8 cellular contexts compared by ENCODE assay signal in the genomic region with DNA sequence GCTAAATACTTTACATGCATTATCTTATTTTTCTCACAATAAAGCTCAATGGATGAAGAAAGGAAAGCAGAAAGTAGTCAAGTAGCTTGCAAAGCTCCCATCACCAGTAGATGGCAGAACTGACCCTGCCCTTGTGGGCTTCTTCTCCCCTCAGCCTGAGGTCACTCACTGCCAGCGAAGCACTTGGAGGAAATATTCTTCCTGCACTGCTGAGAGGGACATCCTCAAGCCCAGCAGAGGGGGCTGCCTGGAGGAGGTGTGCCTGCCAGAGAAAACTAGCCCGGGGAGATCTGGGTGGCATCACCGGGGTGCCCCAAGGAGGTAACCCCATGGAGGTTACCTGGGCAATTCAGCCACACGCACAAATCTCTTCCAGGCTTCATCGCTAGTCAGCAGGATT. TPM values are rescaled to one million over a fixed set of nuclear protein-coding genes. Genes with fewer than 3 reads are reported as not detected.
A peak's percentile ranks its signal among the peaks of the same experiment; 100 is the strongest.
DNase-seq lines count a peak whose midpoint lies in the region; ATAC-seq, FAIRE-seq and TF ChIP-seq lines count a peak whose summit lies in the region.

No MANE protein-coding gene starts in this region.

- H3K27me3 ChIP-seq in GM23338 (ENCODE audit: insufficient read depth): no peaks in the 10 kb centered on the region
- H3K27me3 ChIP-seq in astrocyte (ENCODE audit: insufficient read depth, low read length): peaks cover 4% of the 10 kb centered on the region
- no peaks in the 10 kb centered on the region for H3K27me3 ChIP-seq in gastrocnemius medialis

- H4K20me1 ChIP-seq in GM23338 (replicated peaks; ENCODE audit: insufficient read depth) (no peaks in the 10 kb centered on the region), astrocyte (ENCODE audit: insufficient read depth, low read length) (no peaks in the 10 kb centered on the region)

- H3K9me3 ChIP-seq in astrocyte (ENCODE audit: insufficient read depth, low read depth, low read length) (no peaks in the 10 kb centered on the region), gastrocnemius medialis (no peaks in the 10 kb centered on the region)

- H3K4me1 Mint-ChIP-seq in GM23338 (peaks cover 62% of the 10 kb centered on the region), astrocyte (ENCODE audit: low read depth, unreplicated experiment) (peaks cover 23% of the 10 kb centered on the region)

- H2AFZ ChIP-seq in GM23338 (no peak overlapping the region), astrocyte (ENCODE audit: low read depth, low read length) (no peak overlapping the region)

- H3K27ac ChIP-seq in GM23338 (ENCODE audit: low read depth): 0 out of 2 replicates have a peak overlapping the region, but pooled peaks have one; percentile 36
- H3K27ac ChIP-seq in astrocyte (ENCODE audit: low read depth, low read length): no peak overlapping the region
- no peak overlapping the region for H3K27ac ChIP-seq in gastrocnemius medialis

- no peak overlapping the region for H3K4me2 ChIP-seq in GM23338
- no peak overlapping the region for H3K4me2 ChIP-seq in astrocyte (ENCODE audit: low read length)

- H3K36me3 Mint-ChIP-seq in GM23338 (ENCODE audit: low read depth) (peaks cover 10% of the 10 kb centered on the region), astrocyte (ENCODE audit: low read depth, unreplicated experiment) (no peaks in the 10 kb centered on the region)

- H3K4me3 ChIP-seq in GM23338 (no peak overlapping the region), astrocyte (ENCODE audit: insufficient read depth, low read depth, low read length) (no peak overlapping the region), gastrocnemius medialis (no peak overlapping the region)

- H3K4me1 ChIP-seq in GM23338 (ENCODE audit: insufficient read depth) (peaks cover 17% of the 10 kb centered on the region), astrocyte (ENCODE audit: insufficient read depth, low read length) (peaks cover 13% of the 10 kb centered on the region), gastrocnemius medialis (peaks cover 5 to 8% of the 10 kb centered on the region in 2 donors)

- peak; percentile 99 for FAIRE-seq in astrocyte (lab: Jason Lieb, UNC)

- H3K4me3 Mint-ChIP-seq in GM23338 (no peak overlapping the region), astrocyte (ENCODE audit: unreplicated experiment) (no peak overlapping the region)

- TF ChIP-seq POLR2A in gastrocnemius medialis (IDR thresholded peaks at IDR 0.05): no peak

- intact Hi-C loops in gastrocnemius medialis (cut with DNase I; ENCODE audit: low total_unique reads): loop anchor here (1.0 to 2.0 kb wide), 2 partner anchors 44 to 82 kb away; a partner anchor contains a TSS

- H3K36me3 ChIP-seq in GM23338 (ENCODE audit: insufficient read depth): no peaks in the 10 kb centered on the region; the same call in 1 of the 2 replicates
- no peaks in the 10 kb centered on the region for H3K36me3 ChIP-seq in astrocyte (ENCODE audit: insufficient read depth, low read length)
- no peaks in the 10 kb centered on the region for H3K36me3 ChIP-seq in gastrocnemius medialis

- H3K9me3 Mint-ChIP-seq in GM23338 (peaks cover 11% of the 10 kb centered on the region), astrocyte (ENCODE audit: unreplicated experiment) (no peaks in the 10 kb centered on the region)

- no peaks in the 10 kb centered on the region for H3K79me2 ChIP-seq in GM23338 (replicated peaks; ENCODE audit: insufficient read depth)
- H3K79me2 ChIP-seq in astrocyte (ENCODE audit: insufficient read depth, low read length): no peaks in the 10 kb centered on the region

- DNase-seq in CD1c-positive myeloid dendritic cell (ENCODE audit: extremely low spot score): peak; percentile 61
- DNase-seq in GM23338 (ENCODE audit: low spot score): peak; percentile 82
- peak; percentile 7 for DNase-seq in SHP77 treated with DMSO at 0.1 percent for 48 hours (lab: John Stamatoyannopoulos, UW)
- peak; percentile 44 for DNase-seq in astrocyte (ENCODE audit: low read depth)
- peak; percentile 61 for DNase-seq in hepatic stellate cell (ENCODE audit: low spot score)
- peak; percentile 24 to 53 for DNase-seq in gastrocnemius medialis

- in situ Hi-C loops in gastrocnemius medialis (cut with MboI; ENCODE audit: low sequenced_read_pairs in 4 of 4): loop anchor here in 2 of 4 donors (5.0 to 10.0 kb wide), 2 partner anchors 80 to 82 kb away; no protein-coding TSS in a partner anchor

- H3K27ac Mint-ChIP-seq in GM23338 (no peak overlapping the region), astrocyte (ENCODE audit: unreplicated experiment) (no peak overlapping the region)

- peak; percentile 90 for ATAC-seq in GM23338
- peak in 1 of 2 donors; percentile 82 for ATAC-seq in gastrocnemius medialis
- no peak for ATAC-seq in GM21515 (IDR thresholded peaks at IDR 0.05; ENCODE audit: unreplicated experiment)
- ATAC-seq in HG02840 (IDR thresholded peaks at IDR 0.05; ENCODE audit: low FRiP score, unreplicated experiment): no peak

- no peak overlapping the region for H3K9ac ChIP-seq in astrocyte (ENCODE audit: low read length)

- H3K27me3 Mint-ChIP-seq in GM23338 (ENCODE audit: insufficient read depth, low read depth, poor library complexity): peaks cover 18% of the 10 kb centered on the region
- H3K27me3 Mint-ChIP-seq in astrocyte (ENCODE audit: low read depth, unreplicated experiment): peaks cover 26% of the 10 kb centered on the region

- peak; percentile 73 to 81 for TF ChIP-seq CTCF in GM23338 (conservative IDR thresholded peaks at IDR 0.05; ENCODE audit: low read depth in 2 of 2)
- peak; percentile 75 for TF ChIP-seq CTCF in astrocyte (IDR thresholded peaks at IDR 0.05; ENCODE audit: insufficient read depth, low read depth, low read length)
- TF ChIP-seq CTCF in gastrocnemius medialis (IDR thresholded peaks at IDR 0.05 in 4 of 5, conservative IDR thresholded peaks at IDR 0.05 in 1 of 5): peak; percentile 55 to 75 (median 60)

- H3F3A ChIP-seq in GM23338 (replicated peaks; ENCODE audit: low read depth): no peaks in the 10 kb centered on the region

- H3K9me2 ChIP-seq in GM23338 (ENCODE audit: insufficient read depth): no peaks in the 10 kb centered on the region

TF ChIP-seq in GM23338, 12 proteins besides CTCF, POLR2A, EP300 and RAD21 (continues in another document):
- TF ChIP-seq EZH2 (IDR thresholded peaks at IDR 0.05; ENCODE audit: low read depth, unreplicated experiment) (no peak), POLR2AphosphoS5 (IDR thresholded peaks at IDR 0.05; ENCODE audit: low read depth) (no peak), EZH2phosphoT487 (IDR thresholded peaks at IDR 0.05; ENCODE audit: unreplicated experiment) (no peak), STAT1 (IDR thresholded peaks at IDR 0.05; ENCODE audit: unreplicated experiment) (no peak), ZNF114 (CRISPR knock-in tag; IDR thresholded peaks at IDR 0.05) (no peak), NANOG (IDR thresholded peaks at IDR 0.05; ENCODE audit: borderline replicate concordance) (no peak)
- TF ChIP-seq, protein P1, sequence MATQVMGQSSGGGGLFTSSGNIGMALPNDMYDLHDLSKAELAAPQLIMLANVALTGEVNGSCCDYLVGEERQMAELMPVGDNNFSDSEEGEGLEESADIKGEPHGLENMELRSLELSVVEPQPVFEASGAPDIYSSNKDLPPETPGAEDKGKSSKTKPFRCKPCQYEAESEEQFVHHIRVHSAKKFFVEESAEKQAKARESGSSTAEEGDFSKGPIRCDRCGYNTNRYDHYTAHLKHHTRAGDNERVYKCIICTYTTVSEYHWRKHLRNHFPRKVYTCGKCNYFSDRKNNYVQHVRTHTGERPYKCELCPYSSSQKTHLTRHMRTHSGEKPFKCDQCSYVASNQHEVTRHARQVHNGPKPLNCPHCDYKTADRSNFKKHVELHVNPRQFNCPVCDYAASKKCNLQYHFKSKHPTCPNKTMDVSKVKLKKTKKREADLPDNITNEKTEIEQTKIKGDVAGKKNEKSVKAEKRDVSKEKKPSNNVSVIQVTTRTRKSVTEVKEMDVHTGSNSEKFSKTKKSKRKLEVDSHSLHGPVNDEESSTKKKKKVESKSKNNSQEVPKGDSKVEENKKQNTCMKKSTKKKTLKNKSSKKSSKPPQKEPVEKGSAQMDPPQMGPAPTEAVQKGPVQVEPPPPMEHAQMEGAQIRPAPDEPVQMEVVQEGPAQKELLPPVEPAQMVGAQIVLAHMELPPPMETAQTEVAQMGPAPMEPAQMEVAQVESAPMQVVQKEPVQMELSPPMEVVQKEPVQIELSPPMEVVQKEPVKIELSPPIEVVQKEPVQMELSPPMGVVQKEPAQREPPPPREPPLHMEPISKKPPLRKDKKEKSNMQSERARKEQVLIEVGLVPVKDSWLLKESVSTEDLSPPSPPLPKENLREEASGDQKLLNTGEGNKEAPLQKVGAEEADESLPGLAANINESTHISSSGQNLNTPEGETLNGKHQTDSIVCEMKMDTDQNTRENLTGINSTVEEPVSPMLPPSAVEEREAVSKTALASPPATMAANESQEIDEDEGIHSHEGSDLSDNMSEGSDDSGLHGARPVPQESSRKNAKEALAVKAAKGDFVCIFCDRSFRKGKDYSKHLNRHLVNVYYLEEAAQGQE (IDR thresholded peaks at IDR 0.05; ENCODE audit: unreplicated experiment): no peak
- TF ChIP-seq, protein P2, sequence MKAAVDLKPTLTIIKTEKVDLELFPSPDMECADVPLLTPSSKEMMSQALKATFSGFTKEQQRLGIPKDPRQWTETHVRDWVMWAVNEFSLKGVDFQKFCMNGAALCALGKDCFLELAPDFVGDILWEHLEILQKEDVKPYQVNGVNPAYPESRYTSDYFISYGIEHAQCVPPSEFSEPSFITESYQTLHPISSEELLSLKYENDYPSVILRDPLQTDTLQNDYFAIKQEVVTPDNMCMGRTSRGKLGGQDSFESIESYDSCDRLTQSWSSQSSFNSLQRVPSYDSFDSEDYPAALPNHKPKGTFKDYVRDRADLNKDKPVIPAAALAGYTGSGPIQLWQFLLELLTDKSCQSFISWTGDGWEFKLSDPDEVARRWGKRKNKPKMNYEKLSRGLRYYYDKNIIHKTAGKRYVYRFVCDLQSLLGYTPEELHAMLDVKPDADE (IDR thresholded peaks at IDR 0.05): no peak

RNA-seq across cellular contexts. Expression of a gene that starts 6.6 kb away (rescaled TPM):
- total RNA-seq in GM23338 (2014; rRNA removed; shearing (Covaris generic)): not detected in 2 replicates
- not detected in 2 replicates for polyA plus RNA-seq in GM23338 (2016; fragmentation: Nextera tagmentation; extraction: Ambion mirVana)
- total RNA-seq in astrocyte (0.07 TPM in 1 of 2 replicates, not detected in the other), gastrocnemius medialis (1 to 10 TPM in 3 of 4 donors, not detected in 1; 1.5 to 2.3 (median 2.0) TPM)

RNA-seq across cellular contexts. Expression of a gene that starts 34.4 kb away (rescaled TPM):
- total RNA-seq in GM23338 (2014; rRNA removed; shearing (Covaris generic)): not detected in 2 replicates
- not detected in 2 replicates for polyA plus RNA-seq in GM23338 (2016; fragmentation: Nextera tagmentation; extraction: Ambion mirVana)
- total RNA-seq in astrocyte (2.3 and 2.5 TPM in 2 replicates), gastrocnemius medialis (10 to 100 TPM; 16.6 to 23.4 (median 19.3) TPM)

RNA-seq across cellular contexts. Expression of a gene that starts 44.4 kb away (rescaled TPM):
- total RNA-seq in GM23338 (2014; rRNA removed; shearing (Covaris generic)): 10.4 and 12.4 TPM in 2 replicates
- 4.9 and 5.5 TPM in 2 replicates for polyA plus RNA-seq in GM23338 (2016; fragmentation: Nextera tagmentation; extraction: Ambion mirVana)
- 77.2 and 85.1 TPM in 2 replicates for total RNA-seq in astrocyte
- total RNA-seq in gastrocnemius medialis: 10 to 100 TPM in 3 of 4 donors, 1 to 10 TPM in 1; 8.7 to 25.5 (median 20.9) TPM

RNA-seq across cellular contexts. Expression of a gene that starts 58.0 kb away (rescaled TPM):
- total RNA-seq in GM23338 (2014; rRNA removed; shearing (Covaris generic)): not detected in 2 replicates
- polyA plus RNA-seq in GM23338 (2016; fragmentation: Nextera tagmentation; extraction: Ambion mirVana): 0.11 and 0.23 TPM in 2 replicates
- 3.9 and 7.5 TPM in 2 replicates for total RNA-seq in astrocyte
- 10 to 100 TPM in 1 of 4 donors, 1 to 10 TPM in 2, under 1 TPM in 1; 0.87 to 11.1 (median 6.2) TPM for total RNA-seq in gastrocnemius medialis

Comparison
In these comparisons a context has a peak if more than half of its experiments do, and no peak if none do; other contexts are left out.
1. DNase-seq: peak in every context shown above with its lines; median percentile 82 in GM23338; 61 in CD1c-positive myeloid dendritic cell; 61 in hepatic stellate cell; 44 in astrocyte; 38 in gastrocnemius medialis; 7 in SHP77 treated with DMSO at 0.1 percent for 48 hours.